29 cellular contexts compared by ENCODE assay signal in the genomic region with DNA sequence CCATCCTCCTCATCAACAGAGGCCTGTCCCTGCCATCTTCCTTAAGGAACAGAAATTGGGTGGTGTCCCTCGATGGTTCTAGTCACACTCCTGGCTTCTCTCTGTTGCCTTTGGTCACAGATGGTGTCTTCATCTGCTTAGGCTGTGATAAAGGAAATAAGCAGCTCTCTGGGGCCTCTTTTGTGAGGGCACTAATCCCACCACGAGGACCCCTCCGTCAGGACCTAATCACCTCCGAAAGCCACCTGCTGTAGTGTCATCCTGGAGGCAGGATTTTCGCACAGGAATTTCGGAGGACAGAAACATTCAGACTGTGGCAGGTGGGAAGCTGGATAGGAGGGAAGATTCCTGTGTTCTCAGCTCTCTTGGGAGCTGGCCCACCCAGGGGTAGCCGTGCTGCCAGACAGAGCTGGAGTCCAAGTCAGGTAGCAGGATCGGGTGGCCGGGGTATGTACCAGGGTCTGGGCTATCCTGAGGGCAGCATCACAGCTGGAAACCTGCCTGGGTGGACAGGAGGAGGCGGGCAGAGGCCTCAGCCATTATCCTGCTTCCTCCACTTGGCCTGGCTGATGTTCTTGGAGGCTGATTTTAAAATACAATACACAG. TPM values are rescaled to one million over a fixed set of nuclear protein-coding genes. Genes with fewer than 3 reads are reported as not detected.
A peak's percentile ranks its signal among the peaks of the same experiment; 100 is the strongest.
DNase-seq lines count a peak whose midpoint lies in the region; ATAC-seq, FAIRE-seq and TF ChIP-seq lines count a peak whose summit lies in the region.
"Had no signal": no experiment of that assay in that cellular context is flagged by ENCODE, and none has a peak within 500 bp of the region (broad histone marks: within the 10 kb centered on the region; RNA-seq: fewer than 3 reads in every experiment).

No MANE protein-coding gene starts in this region.

- FAIRE-seq in D721Med (lab: Jason Lieb, UNC), result no peak
- FAIRE-seq: A204.1, GM12892, GM19239 had no signal

- peaks cover 4% of the 10 kb centered on the region for H3K36me3 Mint-ChIP-seq in neural progenitor cell

- peaks cover 6% of the 10 kb centered on the region for H3K27me3 Mint-ChIP-seq in neural progenitor cell (ENCODE audit: insufficient read depth, low read depth)
- H3K27me3 Mint-ChIP-seq: CD4-positive, alpha-beta T cell had no signal

- H3K9me3 Mint-ChIP-seq in neural progenitor cell, result peaks cover 18% of the 10 kb centered on the region
- H3K9me3 Mint-ChIP-seq: CD4-positive, alpha-beta T cell had no signal

- no peak for ATAC-seq in GM21737 (IDR thresholded peaks at IDR 0.05; ENCODE audit: unreplicated experiment)
- ATAC-seq in GM21825 (IDR thresholded peaks at IDR 0.05; ENCODE audit: unreplicated experiment), result no peak
- ATAC-seq: GM23338, PC-3, Right ventricle myocardium inferior, SK-N-SH treated with all-trans-retinoic acid at 6 μM for 48 hours had no signal

- H3K4me2 ChIP-seq in neural progenitor cell, result no peak overlapping the region
- H3K4me2 ChIP-seq: BLaER1 treated with 17β-estradiol and CSF1 and Interleukin-3, amounts not matched to agents 10 nM and 100 nM; GM23338 had no signal

- H2AFZ ChIP-seq in neural progenitor cell (replicated peaks), result no peak overlapping the region
- H2AFZ ChIP-seq: GM23338 had no signal

- H3K4me1 Mint-ChIP-seq in neural progenitor cell, result peaks cover 25% of the 10 kb centered on the region

- no peak overlapping the region for H3K4me3 ChIP-seq in neural progenitor cell
- H3K4me3 ChIP-seq: BLaER1 treated with 17β-estradiol and CSF1 and Interleukin-3, amounts not matched to agents 10 nM and 100 nM; GM23338; MG63; SJCRH30 had no signal

- no peak overlapping the region for H3K4me3 Mint-ChIP-seq in neural progenitor cell
- H3K4me3 Mint-ChIP-seq: CD4-positive, alpha-beta T cell; GM23338; H9; HFFc6 had no signal

- DNase-seq in D721Med (ENCODE audit: insufficient read length, low spot score), result peak; percentile 65
- peak; percentile 87 to 98 for DNase-seq in NCI-H524 (lab: John Stamatoyannopoulos, UW)
- DNase-seq in RWPE1 (ENCODE audit: low spot score), result no peak
- DNase-seq in neural progenitor cell (ENCODE audit: low spot score), result peak; percentile 47
- DNase-seq in NCI-H748 (lab: John Stamatoyannopoulos, UW; ENCODE audit: unreplicated experiment), result no peak
- DNase-seq in GF-D8 (lab: John Stamatoyannopoulos, UW), result no peak
- DNase-seq: CD4-positive, alpha-beta T cell; EL; GDM1; H9; HFFc6; KBM-7; MG63; NCI-H1105 treated with DMSO at 0.1 percent for 48 hours; NCI-H146; NCI-H1930; NCI-H2107; NCI-H526 treated with DMSO at 0.1 percent for 48 hours; PC-3; SJCRH30 had no signal

- H3K9ac ChIP-seq in neural progenitor cell, result no peak overlapping the region

- no peak overlapping the region for H3K27ac Mint-ChIP-seq in neural progenitor cell
- H3K27ac Mint-ChIP-seq: CD4-positive, alpha-beta T cell; GM23338; HFFc6 had no signal

- CTCF ChIA-PET in RWPE1 (lab: Yijun Ruan, JAX), result no interaction called here

- no peaks in the 10 kb centered on the region for H3K9me3 ChIP-seq in neural progenitor cell (ENCODE audit: low read depth)
- H3K9me3 ChIP-seq: SJCRH30 had no signal

- H3F3A ChIP-seq in neural progenitor cell (ENCODE audit: low read depth), result peaks cover 20% of the 10 kb centered on the region

- POLR2A ChIA-PET in RWPE1 (lab: Yijun Ruan, JAX; ENCODE audit: low non-redundant PET), result no interaction called here

- H3K4me1 ChIP-seq in neural progenitor cell, result peaks cover 18% of the 10 kb centered on the region
- H3K4me1 ChIP-seq: SJCRH30 had no signal

- no peaks in the 10 kb centered on the region for H3K27me3 ChIP-seq in neural progenitor cell
- H3K27me3 ChIP-seq: BLaER1 treated with 17β-estradiol and CSF1 and Interleukin-3, amounts not matched to agents 10 nM and 100 nM; MG63; SJCRH30 had no signal

- TF ChIP-seq CTCF in D721Med (IDR thresholded peaks at IDR 0.05; ENCODE audit: insufficient read depth, missing control alignments), result no peak
- TF ChIP-seq CTCF in RWPE1 (conservative IDR thresholded peaks at IDR 0.05; ENCODE audit: low read depth), result no peak
- TF ChIP-seq CTCF in neural progenitor cell (IDR thresholded peaks at IDR 0.05), result no peak

- no peaks in the 10 kb centered on the region for H4K20me1 ChIP-seq in neural progenitor cell (ENCODE audit: low read depth)

- H3K36me3 ChIP-seq in neural progenitor cell, result no peaks in the 10 kb centered on the region
- H3K36me3 ChIP-seq: SJCRH30 had no signal

- H3K27ac ChIP-seq in RWPE1 (peak overlapping the region; percentile 46), neural progenitor cell (no peak overlapping the region)
- H3K27ac ChIP-seq: SJCRH30 had no signal

- no peaks in the 10 kb centered on the region for H3K79me2 ChIP-seq in neural progenitor cell (ENCODE audit: low read depth)

RNA-seq across cellular contexts. Expression of a gene that starts 59.5 kb away (rescaled TPM):
- 2.2 and 3.5 TPM in 2 replicates for total RNA-seq in neural progenitor cell (ENCODE audit: low replicate concordance)

Comparison
In these comparisons a context has a peak if more than half of its experiments do, and no peak if none do; other contexts are left out.
1. DNase-seq: peak in D721Med (single experiment), NCI-H524 (2 of 2) and neural progenitor cell (single experiment); none in RWPE1 (single experiment), NCI-H748 (single experiment) and GF-D8 (single experiment).